In the genomic region with DNA sequence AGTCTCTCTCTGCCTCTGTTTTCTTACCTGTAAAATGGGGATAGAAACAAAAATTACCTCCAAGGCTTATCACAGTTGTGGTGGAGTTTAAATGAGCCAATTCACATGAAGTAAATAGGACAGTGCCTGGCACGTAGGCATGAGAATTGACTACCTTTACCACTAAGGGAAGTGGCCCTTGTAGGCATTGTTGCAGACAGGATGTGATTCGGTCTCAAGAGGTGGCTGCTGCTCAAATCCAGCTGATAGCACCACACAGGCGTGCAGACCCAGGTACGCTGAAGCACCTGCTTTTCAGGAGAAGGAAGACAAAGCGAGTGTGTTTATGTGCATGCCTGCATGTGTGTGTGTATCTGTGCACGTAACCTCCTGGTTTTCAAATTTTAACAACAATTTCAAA, we compare ENCODE assay signal across 25 cellular contexts.
"Had no signal": no experiment of that assay in that cellular context is flagged by ENCODE, and none has a peak within 500 bp of the region (broad histone marks: within the 10 kb centered on the region; RNA-seq: fewer than 3 reads in every experiment).

No MANE protein-coding gene starts in this region.

- DNase-seq: activated B cell treated with CpG ODN at 0.5 μM for 24 hours; activated CD4-positive, alpha-beta T cell treated with anti-CD3 and anti-CD28 coated beads for 36 hours; activated CD8-positive, alpha-beta memory T cell treated with anti-CD3 and anti-CD28 coated beads, Interleukin-2, amount 10 ng/mL, durations not matched to agents 7 days and 5 days; activated CD8-positive, alpha-beta T cell treated with anti-CD3 and anti-CD28 coated beads for 36 hours; activated gamma-delta T cell; activated T-cell treated with anti-CD3 and anti-CD28 coated beads for 4 hours; aorta; effector CD8-positive, alpha-beta T cell; foreskin keratinocyte; lower lobe of right lung; mesendoderm; mucosa of descending colon; nucleus accumbens; sigmoid colon; stimulated activated CD4-positive, alpha-beta T cell treated with anti-CD3 and anti-CD28 coated beads, Interleukin-2, amount 100 ng/mL, for 48 hours; stimulated activated CD8-positive, alpha-beta memory T cell treated with anti-CD3 and anti-CD28 coated beads, Interleukin-4, amount 100 ng/mL, for 48 hours; stimulated activated naive B cell treated with anti-CD40 and anti-IgM and Interleukin-4, amounts not matched to agents 10 μg/mL and 1 μg/mL and 100 μg/mL, for 72 hours; trophoblast cell had no signal

- H3K4me3 ChIP-seq: lower lobe of right lung, mucosa of descending colon, sigmoid colon, smooth muscle cell had no signal

- H3K27ac Mint-ChIP-seq: activated B cell treated with CpG ODN at 0.5 μM for 24 hours; activated CD4-positive, alpha-beta T cell treated with anti-CD3 and anti-CD28 coated beads for 36 hours; activated CD8-positive, alpha-beta memory T cell treated with anti-CD3 and anti-CD28 coated beads, Interleukin-2, amount 10 ng/mL, durations not matched to agents 7 days and 5 days; activated CD8-positive, alpha-beta T cell treated with anti-CD3 and anti-CD28 coated beads for 36 hours; activated naive CD4-positive, alpha-beta T cell treated with anti-CD3 and anti-CD28 coated beads, Interleukin-2, amount 50 U/mL, for 72 hours; brain; dendritic cell treated with granulocyte-macrophage colony-stimulating factor and Interleukin-4, amounts not matched to agents 40 ng/mL and 50 ng/mL, for 4 days; stimulated activated naive B cell treated with anti-CD40 and anti-IgM and Interleukin-4, amounts not matched to agents 10 μg/mL and 1 μg/mL and 100 μg/mL, for 72 hours; T-helper 1 cell treated with Interleukin-12 subunit alpha and Interleukin-12 subunit beta and Interleukin-4 antibody, amounts not matched to agents 30 μg/mL and 1 μg/mL, for 36 hours had no signal

- H3K36me3 Mint-ChIP-seq: stimulated activated naive B cell treated with anti-CD40 and anti-IgM and Interleukin-4, amounts not matched to agents 10 μg/mL and 1 μg/mL and 100 μg/mL, for 72 hours had no signal

- ATAC-seq: activated CD4-positive, alpha-beta T cell treated with anti-CD3 and anti-CD28 coated beads for 36 hours; activated CD8-positive, alpha-beta memory T cell treated with anti-CD3 and anti-CD28 coated beads, Interleukin-2, amount 10 ng/mL, durations not matched to agents 7 days and 5 days; activated CD8-positive, alpha-beta T cell treated with anti-CD3 and anti-CD28 coated beads for 36 hours; activated naive CD4-positive, alpha-beta T cell treated with anti-CD3 and anti-CD28 coated beads, Interleukin-2, amount 50 U/mL, for 72 hours; foreskin keratinocyte; left lobe of liver; lower lobe of right lung; mucosa of descending colon; stimulated activated naive B cell treated with anti-CD40 and anti-IgM and Interleukin-4, amounts not matched to agents 10 μg/mL and 1 μg/mL and 100 μg/mL, for 72 hours had no signal

- H3K36me3 ChIP-seq: lower lobe of right lung, sigmoid colon had no signal

- H3K9me3 Mint-ChIP-seq: dendritic cell treated with granulocyte-macrophage colony-stimulating factor and Interleukin-4, amounts not matched to agents 40 ng/mL and 50 ng/mL, for 4 days had no signal

- H3K4me3 Mint-ChIP-seq: activated B cell treated with CpG ODN at 0.5 μM for 24 hours; activated CD4-positive, alpha-beta T cell treated with anti-CD3 and anti-CD28 coated beads for 36 hours; activated CD8-positive, alpha-beta memory T cell treated with anti-CD3 and anti-CD28 coated beads, Interleukin-2, amount 10 ng/mL, durations not matched to agents 7 days and 5 days; activated CD8-positive, alpha-beta T cell treated with anti-CD3 and anti-CD28 coated beads for 36 hours; brain; dendritic cell treated with granulocyte-macrophage colony-stimulating factor and Interleukin-4, amounts not matched to agents 40 ng/mL and 50 ng/mL, for 4 days; stimulated activated naive B cell treated with anti-CD40 and anti-IgM and Interleukin-4, amounts not matched to agents 10 μg/mL and 1 μg/mL and 100 μg/mL, for 72 hours; T-helper 1 cell treated with Interleukin-12 subunit alpha and Interleukin-12 subunit beta and Interleukin-4 antibody, amounts not matched to agents 30 μg/mL and 1 μg/mL, for 36 hours had no signal

- H3K4me1 ChIP-seq: foreskin keratinocyte, lower lobe of right lung, sigmoid colon had no signal

- H3K27ac ChIP-seq: foreskin keratinocyte, lower lobe of right lung, parathyroid adenoma, sigmoid colon had no signal

- H3K4me1 Mint-ChIP-seq: activated B cell treated with CpG ODN at 0.5 μM for 24 hours; activated CD4-positive, alpha-beta T cell treated with anti-CD3 and anti-CD28 coated beads for 36 hours; stimulated activated naive B cell treated with anti-CD40 and anti-IgM and Interleukin-4, amounts not matched to agents 10 μg/mL and 1 μg/mL and 100 μg/mL, for 72 hours had no signal

- H3K27me3 ChIP-seq: foreskin keratinocyte had no signal

- H3K9me3 ChIP-seq: lower lobe of right lung, mucosa of descending colon, sigmoid colon had no signal
